Comparison of ENCODE assay signal across 5 cellular contexts in genomic region chr16:8843296-8843695, GRCh38. TPM values are rescaled to one million over a fixed set of nuclear protein-coding genes. Genes with fewer than 3 reads are reported as not detected.
"Had no signal": no experiment of that assay in that cellular context is flagged by ENCODE, and none has a peak within 500 bp of the region (broad histone marks: within the 10 kb centered on the region; RNA-seq: fewer than 3 reads in every experiment).

No MANE protein-coding gene starts in this region.

RNA-seq across cellular contexts. Expression of gene LITAFD, which starts 38.9 kb away (rescaled TPM):
- total RNA-seq: HepG2, HT1080, IMR-90, Right ventricle myocardium superior, SJSA1 had no signal
- polyA plus RNA-seq: HepG2, IMR-90 had no signal
